ENCODE assay signal across 16 cellular contexts in genomic region chr7:125651823-125652528, GRCh38.
A peak's percentile ranks its signal among the peaks of the same experiment; 100 is the strongest.
DNase-seq lines count a peak whose midpoint lies in the region; ATAC-seq and TF ChIP-seq lines count a peak whose summit lies in the region.
"Had no signal": no experiment of that assay in that cellular context is flagged by ENCODE, and none has a peak within 500 bp of the region (broad histone marks: within the 10 kb centered on the region; RNA-seq: fewer than 3 reads in every experiment).

No MANE protein-coding gene starts in this region.

- H3K27me3 Mint-ChIP-seq in neural progenitor cell (ENCODE audit: insufficient read depth, low read depth): no peaks in the 10 kb centered on the region

- no peaks in the 10 kb centered on the region for H3K36me3 Mint-ChIP-seq in neural progenitor cell

- no peak for TF ChIP-seq CTCF in KMS-11 (conservative IDR thresholded peaks at IDR 0.05; ENCODE audit: low read depth, low read length)
- no peak for TF ChIP-seq CTCF in choroid plexus epithelial cell (conservative IDR thresholded peaks at IDR 0.05; ENCODE audit: low read depth, low read length)
- no peak for TF ChIP-seq CTCF in neural progenitor cell (IDR thresholded peaks at IDR 0.05)

- H3K27ac Mint-ChIP-seq in neural progenitor cell: no peak overlapping the region

- H3K27me3 ChIP-seq in KMS-11 (ENCODE audit: insufficient read depth, low read depth) (no peaks in the 10 kb centered on the region), neural progenitor cell (no peaks in the 10 kb centered on the region)

- peak; percentile 67 for ATAC-seq in GM18868 (IDR thresholded peaks at IDR 0.05; ENCODE audit: unreplicated experiment)
- no peak for ATAC-seq in HG02870 (IDR thresholded peaks at IDR 0.05; ENCODE audit: unreplicated experiment)
- no peak for ATAC-seq in HG02970 (IDR thresholded peaks at IDR 0.05; ENCODE audit: low FRiP score, unreplicated experiment)

- H3K79me2 ChIP-seq in KMS-11 (ENCODE audit: insufficient read depth, low read depth) (no peaks in the 10 kb centered on the region), neural progenitor cell (ENCODE audit: low read depth) (no peaks in the 10 kb centered on the region)

- H3F3A ChIP-seq in neural progenitor cell (ENCODE audit: low read depth): no peaks in the 10 kb centered on the region

- H3K4me2 ChIP-seq in KMS-11 (no peak overlapping the region), neural progenitor cell (no peak overlapping the region)
- H3K4me2 ChIP-seq: SK-N-SH had no signal

- H3K4me1 Mint-ChIP-seq in neural progenitor cell: peaks cover 2% of the 10 kb centered on the region

- no peaks in the 10 kb centered on the region for H3K9me3 Mint-ChIP-seq in neural progenitor cell

- H3K36me3 ChIP-seq in KMS-11 (ENCODE audit: insufficient read depth) (no peaks in the 10 kb centered on the region), neural progenitor cell (no peaks in the 10 kb centered on the region)

- H4K20me1 ChIP-seq in KMS-11 (ENCODE audit: insufficient read depth) (no peaks in the 10 kb centered on the region), neural progenitor cell (ENCODE audit: low read depth) (no peaks in the 10 kb centered on the region)

- H3K4me1 ChIP-seq in KMS-11 (ENCODE audit: low read depth, poor library complexity, severe bottlenecking): no peaks in the 10 kb centered on the region
- no peaks in the 10 kb centered on the region for H3K4me1 ChIP-seq in neural progenitor cell

- H3K4me3 ChIP-seq in KMS-11 (IDR thresholded peaks at IDR 0.05; ENCODE audit: insufficient read depth, low read depth, low read length) (no peak overlapping the region), choroid plexus epithelial cell (ENCODE audit: low read depth, low read length) (no peak overlapping the region), neural progenitor cell (no peak overlapping the region)

- DNase-seq in choroid plexus epithelial cell (ENCODE audit: low read depth) (peak; percentile 27), neural progenitor cell (ENCODE audit: low spot score) (peak; percentile 13), activated T-cell treated with anti-CD3 and anti-CD28 coated beads for 4 hours (no peak)
- DNase-seq in activated effector memory CD4-positive, alpha-beta T cell treated with Interleukin-2 at 50 U/mL for 16 hours: no peak
- DNase-seq: C1 segment of cervical spinal cord, GOT3, IMR-90, NCI-H187, NCI-H226, NCI-H524 treated with DMSO at 0.1 percent for 48 hours, Right ventricle myocardium superior, SK-N-SH had no signal

- no peak overlapping the region for H3K4me3 Mint-ChIP-seq in neural progenitor cell

- no peak overlapping the region for H3K9ac ChIP-seq in KMS-11
- no peak overlapping the region for H3K9ac ChIP-seq in neural progenitor cell
- H3K9ac ChIP-seq: SK-N-SH had no signal

- H3K27ac ChIP-seq in KMS-11 (no peak overlapping the region), neural progenitor cell (no peak overlapping the region)

- H3K9me3 ChIP-seq in neural progenitor cell (ENCODE audit: low read depth): no peaks in the 10 kb centered on the region
- H3K9me3 ChIP-seq: SK-N-SH had no signal

- 0 out of 2 replicates have a peak overlapping the region, but pooled peaks have one; percentile 2 for H2AFZ ChIP-seq in KMS-11 (ENCODE audit: low read depth)
- peak overlapping the region; percentile 60 for H2AFZ ChIP-seq in neural progenitor cell (replicated peaks)

Comparison
In these comparisons a context has a peak if more than half of its experiments do, and no peak if none do; other contexts are left out.
1. DNase-seq: peak in choroid plexus epithelial cell (single experiment) and neural progenitor cell (single experiment); none in activated T-cell treated with anti-CD3 and anti-CD28 coated beads for 4 hours (single experiment) and activated effector memory CD4-positive, alpha-beta T cell treated with Interleukin-2 at 50 U/mL for 16 hours (single experiment).